In the genomic region with DNA sequence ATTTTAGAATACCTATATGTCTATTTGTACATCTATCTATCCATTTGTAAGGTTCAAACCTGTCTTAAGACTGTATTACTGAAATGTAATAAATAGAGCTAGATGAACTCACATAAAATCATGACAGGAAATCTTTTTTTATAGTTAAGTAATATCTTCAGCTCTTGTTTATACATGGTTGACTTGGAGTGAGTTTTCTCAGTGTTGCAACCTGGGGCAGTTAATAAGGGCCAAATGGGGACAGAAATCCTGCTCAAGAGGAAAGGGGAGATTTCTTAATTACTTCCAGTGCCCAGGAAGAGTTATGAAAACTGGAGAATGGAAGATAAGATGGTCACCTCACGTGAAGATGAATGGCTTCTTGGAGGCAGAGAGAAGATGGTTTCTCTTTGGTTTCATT, we compare ENCODE assay signal across 24 cellular contexts.
"Had no signal": no experiment of that assay in that cellular context is flagged by ENCODE, and none has a peak within 500 bp of the region (broad histone marks: within the 10 kb centered on the region; RNA-seq: fewer than 3 reads in every experiment).

No MANE protein-coding gene starts in this region.

- H3K4me1 ChIP-seq: left ventricle myocardium inferior, parathyroid adenoma, psoas muscle, right atrium auricular region, spleen, suprapubic skin, upper lobe of right lung had no signal

- H3K36me3 ChIP-seq: left ventricle myocardium inferior, neural progenitor cell, neutrophil, right atrium auricular region, sigmoid colon, spleen, suprapubic skin, thoracic aorta, tibial artery, upper lobe of right lung had no signal

- H3K9me3 ChIP-seq: neutrophil, psoas muscle, right atrium auricular region, sigmoid colon, suprapubic skin, thoracic aorta, tibial artery, upper lobe of right lung had no signal

- H3K27ac ChIP-seq: left ventricle myocardium inferior, neural progenitor cell, neutrophil, parathyroid adenoma, psoas muscle, right atrium auricular region, sigmoid colon, spleen, suprapubic skin, thoracic aorta, tibial artery, upper lobe of right lung had no signal

- H3K27me3 ChIP-seq: neural progenitor cell, neutrophil, right atrium auricular region, sigmoid colon, spleen, suprapubic skin, tibial artery, upper lobe of right lung had no signal

- H3K4me3 ChIP-seq: left ventricle myocardium inferior, lung, neural progenitor cell, psoas muscle, right atrium auricular region, sigmoid colon, spleen, suprapubic skin, thoracic aorta, tibial artery, upper lobe of right lung had no signal

- DNase-seq: hippocampal formation; kidney; left ventricle myocardium inferior; naive B cell; natural killer cell; nephron progenitor cell; occipital lobe; psoas muscle; sigmoid colon; small intestine; spleen; stimulated activated CD4-positive, alpha-beta T cell treated with anti-CD3 and anti-CD28 coated beads, Interleukin-4, amount 100 ng/mL, for 24 hours; stimulated activated naive CD4-positive, alpha-beta T cell; tibial artery; trophoblast cell; upper lobe of right lung had no signal

- ATAC-seq: natural killer cell; psoas muscle; stimulated activated effector memory CD8-positive, alpha-beta T cell treated with anti-CD3 and anti-CD28 coated beads, Interleukin-12 subunit alpha, Interleukin-12 subunit beta, amount 100 ng/mL, for 72 hours; upper lobe of right lung had no signal
